Comparison of ENCODE assay signal across 1 cellular context in the genomic region with DNA sequence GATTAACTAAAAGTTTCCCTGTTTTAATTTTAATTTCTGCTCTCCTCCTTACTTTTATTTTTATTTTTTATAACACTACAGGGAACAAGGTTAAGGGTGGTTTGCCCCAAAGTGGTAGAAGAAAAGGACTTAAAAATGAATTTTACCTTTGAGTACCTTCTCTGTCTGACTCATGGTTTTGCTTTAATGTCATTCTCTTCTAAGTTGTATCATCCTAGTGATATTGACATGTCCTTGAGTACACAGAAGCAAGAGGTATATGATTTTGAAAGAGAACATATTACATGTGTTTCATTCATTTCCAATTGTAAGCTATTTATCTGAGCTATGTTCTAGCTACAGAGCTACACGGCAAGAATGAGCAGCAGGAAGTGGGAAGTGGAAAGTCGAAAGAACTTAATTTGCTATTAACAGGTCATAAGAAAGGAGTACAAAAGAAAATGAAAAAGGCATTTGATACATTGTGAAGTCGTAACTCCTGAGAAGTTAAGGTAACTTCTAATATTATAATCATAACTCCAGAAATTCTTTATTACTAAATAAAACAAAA.
TF ChIP-seq lines count a peak whose summit lies in the region.

No MANE protein-coding gene starts in this region.

TF ChIP-seq in GM23338, 12 proteins besides CTCF, POLR2A, EP300 and RAD21 (continued from another document):
- TF ChIP-seq, protein P1, sequence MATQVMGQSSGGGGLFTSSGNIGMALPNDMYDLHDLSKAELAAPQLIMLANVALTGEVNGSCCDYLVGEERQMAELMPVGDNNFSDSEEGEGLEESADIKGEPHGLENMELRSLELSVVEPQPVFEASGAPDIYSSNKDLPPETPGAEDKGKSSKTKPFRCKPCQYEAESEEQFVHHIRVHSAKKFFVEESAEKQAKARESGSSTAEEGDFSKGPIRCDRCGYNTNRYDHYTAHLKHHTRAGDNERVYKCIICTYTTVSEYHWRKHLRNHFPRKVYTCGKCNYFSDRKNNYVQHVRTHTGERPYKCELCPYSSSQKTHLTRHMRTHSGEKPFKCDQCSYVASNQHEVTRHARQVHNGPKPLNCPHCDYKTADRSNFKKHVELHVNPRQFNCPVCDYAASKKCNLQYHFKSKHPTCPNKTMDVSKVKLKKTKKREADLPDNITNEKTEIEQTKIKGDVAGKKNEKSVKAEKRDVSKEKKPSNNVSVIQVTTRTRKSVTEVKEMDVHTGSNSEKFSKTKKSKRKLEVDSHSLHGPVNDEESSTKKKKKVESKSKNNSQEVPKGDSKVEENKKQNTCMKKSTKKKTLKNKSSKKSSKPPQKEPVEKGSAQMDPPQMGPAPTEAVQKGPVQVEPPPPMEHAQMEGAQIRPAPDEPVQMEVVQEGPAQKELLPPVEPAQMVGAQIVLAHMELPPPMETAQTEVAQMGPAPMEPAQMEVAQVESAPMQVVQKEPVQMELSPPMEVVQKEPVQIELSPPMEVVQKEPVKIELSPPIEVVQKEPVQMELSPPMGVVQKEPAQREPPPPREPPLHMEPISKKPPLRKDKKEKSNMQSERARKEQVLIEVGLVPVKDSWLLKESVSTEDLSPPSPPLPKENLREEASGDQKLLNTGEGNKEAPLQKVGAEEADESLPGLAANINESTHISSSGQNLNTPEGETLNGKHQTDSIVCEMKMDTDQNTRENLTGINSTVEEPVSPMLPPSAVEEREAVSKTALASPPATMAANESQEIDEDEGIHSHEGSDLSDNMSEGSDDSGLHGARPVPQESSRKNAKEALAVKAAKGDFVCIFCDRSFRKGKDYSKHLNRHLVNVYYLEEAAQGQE (IDR thresholded peaks at IDR 0.05; ENCODE audit: unreplicated experiment), result no peak
- no peak for TF ChIP-seq JUNB (IDR thresholded peaks at IDR 0.05; ENCODE audit: unreplicated experiment)
- TF ChIP-seq ZNF114 (CRISPR knock-in tag; IDR thresholded peaks at IDR 0.05), result no peak
- TF ChIP-seq STAT1 (IDR thresholded peaks at IDR 0.05; ENCODE audit: unreplicated experiment), result no peak
- TF ChIP-seq CREB1 (CRISPR knock-in tag; IDR thresholded peaks at IDR 0.05; ENCODE audit: low read depth), result no peak
- TF ChIP-seq EZH2 (IDR thresholded peaks at IDR 0.05; ENCODE audit: low read depth, unreplicated experiment), result no peak
- TF ChIP-seq ZNF331 (CRISPR knock-in tag; IDR thresholded peaks at IDR 0.05; ENCODE audit: low read depth), result no peak
- TF ChIP-seq ZNF462 (CRISPR knock-in tag; IDR thresholded peaks at IDR 0.05), result no peak
- TF ChIP-seq EZH2phosphoT487 (IDR thresholded peaks at IDR 0.05; ENCODE audit: unreplicated experiment), result no peak
- no peak for TF ChIP-seq POLR2AphosphoS5 (IDR thresholded peaks at IDR 0.05; ENCODE audit: low read depth)
- TF ChIP-seq, protein P2, sequence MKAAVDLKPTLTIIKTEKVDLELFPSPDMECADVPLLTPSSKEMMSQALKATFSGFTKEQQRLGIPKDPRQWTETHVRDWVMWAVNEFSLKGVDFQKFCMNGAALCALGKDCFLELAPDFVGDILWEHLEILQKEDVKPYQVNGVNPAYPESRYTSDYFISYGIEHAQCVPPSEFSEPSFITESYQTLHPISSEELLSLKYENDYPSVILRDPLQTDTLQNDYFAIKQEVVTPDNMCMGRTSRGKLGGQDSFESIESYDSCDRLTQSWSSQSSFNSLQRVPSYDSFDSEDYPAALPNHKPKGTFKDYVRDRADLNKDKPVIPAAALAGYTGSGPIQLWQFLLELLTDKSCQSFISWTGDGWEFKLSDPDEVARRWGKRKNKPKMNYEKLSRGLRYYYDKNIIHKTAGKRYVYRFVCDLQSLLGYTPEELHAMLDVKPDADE (IDR thresholded peaks at IDR 0.05), result no peak
